20 cellular contexts compared by ENCODE assay signal in genomic region chr21:46598563-46599250, GRCh38. TPM values are rescaled to one million over a fixed set of nuclear protein-coding genes. Genes with fewer than 3 reads are reported as not detected.
DNase-seq lines count a peak whose midpoint lies in the region; ATAC-seq and TF ChIP-seq lines count a peak whose summit lies in the region.
"Had no signal": no experiment of that assay in that cellular context is flagged by ENCODE, and none has a peak within 500 bp of the region (broad histone marks: within the 10 kb centered on the region; RNA-seq: fewer than 3 reads in every experiment).

No MANE protein-coding gene starts in this region.

- peak overlapping the region; percentile 25; the same call in 1 of the 2 replicates for H4K91ac ChIP-seq in IMR-90 (ENCODE audit: insufficient read depth, low read depth, low read length)

- H2AK9ac ChIP-seq in IMR-90 (replicated peaks; ENCODE audit: low read depth, low read length, poor library complexity), result peak overlapping the region; percentile 73

- H2AK5ac ChIP-seq in IMR-90 (ENCODE audit: low read depth, low read length), result peak overlapping the region; percentile 71; the same call in 1 of the 2 replicates

- peaks cover 5% of the 10 kb centered on the region for H3K36me3 Mint-ChIP-seq in neural crest cell (ENCODE audit: low read depth)

- H3K9me3 ChIP-seq in AG04450 (ENCODE audit: control insufficient read depth, insufficient read depth, low read length) (peaks cover 12% of the 10 kb centered on the region), IMR-90 (ENCODE audit: control insufficient read depth, insufficient read depth, low read length) (peaks cover 6% of the 10 kb centered on the region), esophagus muscularis mucosa (peaks cover 0 to 6% (median 3%) of the 10 kb centered on the region in 4 donors), psoas muscle (peaks cover 10% of the 10 kb centered on the region)
- H3K9me3 ChIP-seq: uterus had no signal

- H3K27ac ChIP-seq in AG04450 (ENCODE audit: low read depth, low read length) (peak overlapping the region; percentile 24), IMR-90 (ENCODE audit: insufficient read depth, low read length) (peak overlapping the region; percentile 12; the same call in 1 of the 2 replicates), esophagus muscularis mucosa (replicated peaks in 1 of 4) (peak overlapping the region in 3 of 4 donors; percentile 28 to 50 (median 31)), psoas muscle (no peak overlapping the region)
- H3K27ac ChIP-seq: WERI-Rb-1 had no signal

- peak overlapping the region; percentile 34 for H3K4ac ChIP-seq in IMR-90 (ENCODE audit: low read depth, low read length)

- no peak overlapping the region; the same call in 1 of the 2 replicates for H3K18ac ChIP-seq in IMR-90 (ENCODE audit: low read depth, low read length)

- no peaks in the 10 kb centered on the region for H4K20me1 ChIP-seq in IMR-90 (ENCODE audit: insufficient read depth, low read length)

- TF ChIP-seq CTCF in AG04450 (IDR thresholded peaks at IDR 0.05; ENCODE audit: low read depth, low read length) (no peak), IMR-90 (conservative IDR thresholded peaks at IDR 0.05; ENCODE audit: low read depth, low read length) (no peak), esophagus muscularis mucosa (IDR thresholded peaks at IDR 0.05) (no peak), neural crest cell (conservative IDR thresholded peaks at IDR 0.05) (no peak), psoas muscle (IDR thresholded peaks at IDR 0.05) (no peak)

- H3K4me2 ChIP-seq in IMR-90 (ENCODE audit: low read depth, low read length), result peak overlapping the region; percentile 25; the same call in 1 of the 2 replicates

- CTCF ChIA-PET in AG04450 (lab: Charles Lee), result no interaction called here
- CTCF ChIA-PET in IMR-90 (lab: Yijun Ruan, JAX), result no interaction called here

- H3K4me3 Mint-ChIP-seq in neural crest cell, result peak overlapping the region; percentile 54
- H3K4me3 Mint-ChIP-seq: dendritic cell treated with granulocyte-macrophage colony-stimulating factor and Interleukin-4, amounts not matched to agents 40 ng/mL and 50 ng/mL, for 4 days; H9 had no signal

- peak overlapping the region; percentile 23; the same call in 1 of the 2 replicates for H4K5ac ChIP-seq in IMR-90 (ENCODE audit: low read depth, low read length)

- H3K4me1 ChIP-seq in IMR-90 (ENCODE audit: control insufficient read depth, insufficient read depth, low read length) (peaks cover 6% of the 10 kb centered on the region), esophagus muscularis mucosa (peaks cover 17 to 24% (median 22%) of the 10 kb centered on the region in 4 donors), psoas muscle (no peaks in the 10 kb centered on the region)

- in situ Hi-C loops in IMR-90 (cut with MboI; ENCODE audit: low sequenced_read_pairs), result no loop called here

- no peak overlapping the region for H3K4me3 ChIP-seq in AG04450 (ENCODE audit: low read depth, low read length)
- no peak overlapping the region for H3K4me3 ChIP-seq in IMR-90 (ENCODE audit: insufficient read depth, low read depth, low read length)
- no peak overlapping the region for H3K4me3 ChIP-seq in esophagus muscularis mucosa
- no peak overlapping the region for H3K4me3 ChIP-seq in psoas muscle
- H3K4me3 ChIP-seq: uterus had no signal

- peak overlapping the region; percentile 44; the same call in 1 of the 2 replicates for H3K23ac ChIP-seq in IMR-90 (ENCODE audit: low read depth, low read length)

- BruUV-seq in IMR-90 (replicated peaks; lab: Mats Ljungman, UMichigan), result no TSS peak

- H3K27ac Mint-ChIP-seq in neural crest cell (ENCODE audit: unreplicated experiment), result peak overlapping the region; percentile 79
- H3K27ac Mint-ChIP-seq: dendritic cell treated with granulocyte-macrophage colony-stimulating factor and Interleukin-4, amounts not matched to agents 40 ng/mL and 50 ng/mL, for 4 days; H9 had no signal

- ATAC-seq in IMR-90 (ENCODE audit: low read depth) (peak; percentile 50), psoas muscle (no peak), HG02970 (IDR thresholded peaks at IDR 0.05; ENCODE audit: low FRiP score, unreplicated experiment) (no peak)

- H3K9me1 ChIP-seq in IMR-90 (ENCODE audit: insufficient read depth, low read length), result peaks cover 8% of the 10 kb centered on the region; the same call in 1 of the 2 replicates

- peak overlapping the region; percentile 37 for H2BK5ac ChIP-seq in IMR-90 (ENCODE audit: low read depth, low read length, poor library complexity, severe bottlenecking)

- H3K36me3 ChIP-seq in IMR-90 (ENCODE audit: control insufficient read depth, insufficient read depth, low read length) (no peaks in the 10 kb centered on the region), esophagus muscularis mucosa (no peaks in the 10 kb centered on the region), psoas muscle (ENCODE audit: insufficient read depth in 1 of 2, low read depth in 1 of 2) (no peaks in the 10 kb centered on the region)
- H3K36me3 ChIP-seq: uterus, WERI-Rb-1 had no signal

- intact Hi-C loops in IMR-90 (cut with micrococcal nuclease) (no loop called here), esophagus muscularis mucosa (cut with DNase I) (no loop called here), psoas muscle (cut with DNase I) (no loop called here)

- H2BK120ac ChIP-seq in IMR-90 (ENCODE audit: low read depth, low read length), result peak overlapping the region; percentile 63

- H3K79me1 ChIP-seq in IMR-90 (ENCODE audit: low read depth in 1 of 2, low read length in 2 of 2), result no peaks in the 10 kb centered on the region

- peaks cover 6% of the 10 kb centered on the region for H3K9me3 Mint-ChIP-seq in neural crest cell

- no peak overlapping the region for H2BK15ac ChIP-seq in IMR-90 (ENCODE audit: low read depth, low read length)

- TF ChIP-seq POLR2A in IMR-90 (IDR thresholded peaks at IDR 0.05; ENCODE audit: low read depth, low read length) (no peak), esophagus muscularis mucosa (IDR thresholded peaks at IDR 0.05; ENCODE audit: low read depth) (no peak)

- peaks cover 45% of the 10 kb centered on the region for H3K4me1 Mint-ChIP-seq in neural crest cell

- peak overlapping the region; percentile 62; the same call in 1 of the 2 replicates for H3K56ac ChIP-seq in IMR-90 (ENCODE audit: extremely low read depth, insufficient read depth, low read length)

- POLR2A ChIA-PET in AG04450 (lab: Yijun Ruan, JAX), result no interaction called here
- POLR2A ChIA-PET in IMR-90 (lab: Charles Lee; ENCODE audit: unreplicated experiment), result no interaction called here

- dilution Hi-C loops in IMR-90 (cut with HindIII; ENCODE audit: low sequenced_read_pairs, unreplicated experiment), result no loop called here

- H3K27me3 ChIP-seq in AG04450 (ENCODE audit: control insufficient read depth, insufficient read depth, low read length), result no peaks in the 10 kb centered on the region
- no peaks in the 10 kb centered on the region for H3K27me3 ChIP-seq in IMR-90 (ENCODE audit: control insufficient read depth, insufficient read depth, low read length)
- H3K27me3 ChIP-seq in esophagus muscularis mucosa, result no peaks in the 10 kb centered on the region
- no peaks in the 10 kb centered on the region for H3K27me3 ChIP-seq in psoas muscle (ENCODE audit: insufficient read depth in 3 of 3, low read length in 2 of 3)
- H3K27me3 ChIP-seq: uterus had no signal

- H3K14ac ChIP-seq in IMR-90 (replicated peaks; ENCODE audit: low read depth, low read length), result peak overlapping the region; percentile 30; the same call in 1 of the 2 replicates

- 94% methylated on average over 23 of the region's 32 CpGs; no CpG with 5 or more reads in 1 of the 2 experiments for WGBS in IMR-90 (ENCODE audit: extremely low coverage in 2 of 2, insufficient read length in 1 of 2), 2 experiments
- 76% methylated on average over 29 of the region's 32 CpGs for WGBS in esophagus muscularis mucosa
- WGBS in psoas muscle, 3 donors, result 72 to 77% (median 74%) methylated on average over 32 of the region's 32 CpGs

- H2BK20ac ChIP-seq in IMR-90 (ENCODE audit: low read depth, low read length), result peak overlapping the region; percentile 79

- DNase-seq in AG04450 (ENCODE audit: low read depth, low spot score), result no peak
- no peak for DNase-seq in IMR-90
- DNase-seq in esophagus muscularis mucosa (ENCODE audit: extremely low spot score), result no peak
- no peak for DNase-seq in neural crest cell (ENCODE audit: low read depth, low spot score)
- DNase-seq in RKO (ENCODE audit: low spot score), result no peak
- no peak for DNase-seq in psoas muscle
- no peak for DNase-seq in hypothalamus (lab: John Stamatoyannopoulos, UW)
- DNase-seq: activated CD4-positive, alpha-beta T cell treated with anti-CD3 and anti-CD28 coated beads, Interleukin-2, amount 50 U/mL, for 48 hours; activated naive CD4-positive, alpha-beta T cell treated with Interleukin-2 at 50 U/mL for 16 hours; H9; KBM-7; MV-4-11; NCI-H187 treated with DMSO at 0.1 percent for 48 hours; stimulated activated CD4-positive, alpha-beta T cell treated with anti-CD3 and anti-CD28 coated beads, Interleukin-4, amount 100 ng/mL, for 1 hour; T-helper 1 cell; WERI-Rb-1 had no signal

- TF ChIP-seq EP300 in esophagus muscularis mucosa (IDR thresholded peaks at IDR 0.05), result no peak

- peak overlapping the region in 1 of 2 experiments; percentile 55; a peak in 1 of 4 replicates for H4K8ac ChIP-seq in IMR-90 (ENCODE audit: low read depth in 2 of 2, low read length in 2 of 2)

- H2AFZ ChIP-seq in IMR-90 (replicated peaks; ENCODE audit: low read length, poor library complexity), result peak overlapping the region; percentile 50

- H3K27me3 Mint-ChIP-seq in neural crest cell (ENCODE audit: low read depth), result no peaks in the 10 kb centered on the region

- no peak overlapping the region for H3K9ac ChIP-seq in IMR-90 (ENCODE audit: low read depth, low read length)

- TF ChIP-seq RAD21 in IMR-90 (IDR thresholded peaks at IDR 0.05; ENCODE audit: low read length), result no peak

RNA-seq across cellular contexts. Expression of gene S100B, which starts 6.2 kb away (rescaled TPM):
- polyA plus RNA-seq in AG04450 (2011; rRNA removed) (not detected in 2 replicates), IMR-90 (2012; rRNA removed) (0.26 and 0.43 TPM in 2 replicates), psoas muscle (1 to 10 TPM; 1.1 to 2.0 (median 1.7) TPM)
- polyA minus RNA-seq in AG04450 (2011; rRNA and poly(A)+ RNA removed), result not detected in 2 replicates
- total RNA-seq in IMR-90 (2012; rRNA removed) (0.18 TPM in 1 of 2 replicates, not detected in the other), esophagus muscularis mucosa (10 to 100 TPM; 16.0 to 38.2 (median 30.7) TPM), neural crest cell (29.9 and 37.3 TPM in 2 replicates), psoas muscle (1 to 10 TPM in 1 of 4 donors, under 1 TPM in 3; 0.52 to 2.0 (median 0.80) TPM)
- 0.04 and 0.16 TPM in 2 replicates for polyA plus RNA-seq in IMR-90 (2012; cell fraction: cytosol; rRNA removed)
- 0.14 TPM in 1 of 2 replicates, not detected in the other for polyA plus RNA-seq in IMR-90 (2012; cell fraction: nucleus; rRNA removed; ENCODE audit: low replicate concordance)
- total RNA-seq: NCI-H460 had no signal

RNA-seq across cellular contexts. Expression of gene PRMT2, which starts 36.8 kb away (rescaled TPM):
- polyA plus RNA-seq in AG04450 (2011; rRNA removed), result 140 and 153 TPM in 2 replicates
- 91.5 and 106 TPM in 2 replicates for polyA minus RNA-seq in AG04450 (2011; rRNA and poly(A)+ RNA removed)
- total RNA-seq in IMR-90 (2012; rRNA removed), result 126 and 127 TPM in 2 replicates
- polyA plus RNA-seq in IMR-90 (2012; rRNA removed), result 159 and 162 TPM in 2 replicates
- 169 and 183 TPM in 2 replicates for polyA plus RNA-seq in IMR-90 (2012; cell fraction: cytosol; rRNA removed)
- polyA plus RNA-seq in IMR-90 (2012; cell fraction: nucleus; rRNA removed; ENCODE audit: low replicate concordance), result 159 and 168 TPM in 2 replicates
- 100 to 1,000 TPM; 136 to 161 (median 142) TPM for total RNA-seq in esophagus muscularis mucosa
- 100 and 109 TPM in 2 replicates for total RNA-seq in neural crest cell
- total RNA-seq in psoas muscle, result 10 to 100 TPM; 15.4 to 33.6 (median 25.0) TPM
- polyA plus RNA-seq in psoas muscle, result 10 to 100 TPM; 19.4 to 41.5 (median 29.8) TPM

Comparison
In these comparisons a context has a peak if more than half of its experiments do, and no peak if none do; other contexts are left out.
1. RNA of gene S100B, which starts 6.2 kb away (total RNA-seq): 16.0 to 38.2 TPM in esophagus muscularis mucosa and 29.9 to 37.3 TPM in neural crest cell; 0.52 to 2.0 TPM in psoas muscle and 0.18 TPM in IMR-90; every median in the first group is over 4 times any median in the second.